Comparison of ENCODE assay signal across 20 cellular contexts in genomic region chr2:241033346-241033987, GRCh38.
"Had no signal": no experiment of that assay in that cellular context is flagged by ENCODE, and none has a peak within 500 bp of the region (broad histone marks: within the 10 kb centered on the region; RNA-seq: fewer than 3 reads in every experiment).

No MANE protein-coding gene starts in this region.

- H3K27me3 ChIP-seq: vagina had no signal

- H3K36me3 Mint-ChIP-seq: activated naive CD8-positive, alpha-beta T cell; brain had no signal

- H3K4me3 ChIP-seq: coronary artery, lower lobe of right lung, smooth muscle cell, tibial nerve, vagina had no signal

- H3K4me3 Mint-ChIP-seq: activated naive CD8-positive, alpha-beta T cell had no signal

- H3K27ac ChIP-seq: coronary artery, lower lobe of right lung, tibial nerve, vagina had no signal

- H3K4me2 ChIP-seq: smooth muscle cell had no signal

- H3K4me1 Mint-ChIP-seq: brain had no signal

- H3K27ac Mint-ChIP-seq: activated naive CD8-positive, alpha-beta T cell; progenitor cell of endocrine pancreas had no signal

- ATAC-seq: lower lobe of right lung, right cardiac atrium had no signal

- DNase-seq: activated effector memory CD4-positive, alpha-beta T cell treated with anti-CD3 and anti-CD28 coated beads, Interleukin-2, amount 50 U/mL, for 16 hours; activated T-cell treated with anti-CD3 and anti-CD28 coated beads, Interleukin-2, amount 50 U/mL, for 48 hours; amygdala; effector CD4-positive, alpha-beta T cell; foreskin fibroblast; lower lobe of right lung; stimulated activated CD4-positive, alpha-beta T cell treated with anti-CD3 and anti-CD28 coated beads, Interleukin-4, amount 100 ng/mL, for 4 hours; stimulated activated CD8-positive, alpha-beta memory T cell treated with anti-CD3 and anti-CD28 coated beads, Interleukin-4, amount 100 ng/mL, for 48 hours; stimulated activated naive CD4-positive, alpha-beta T cell treated with Interleukin-2 at 50 U/mL for 16 hours; substantia nigra; T-helper 9 cell had no signal

- H3K9me3 Mint-ChIP-seq: central memory CD8-positive, alpha-beta T cell had no signal

- H3K9me3 ChIP-seq: lower lobe of right lung, tibial nerve, vagina had no signal

- H3K27me3 Mint-ChIP-seq: activated naive CD8-positive, alpha-beta T cell; central memory CD8-positive, alpha-beta T cell had no signal
